Comparison of ENCODE assay signal across 8 cellular contexts in genomic region chr12:108629824-108630476, GRCh38. TPM values are rescaled to one million over a fixed set of nuclear protein-coding genes. Genes with fewer than 3 reads are reported as not detected.
A peak's percentile ranks its signal among the peaks of the same experiment; 100 is the strongest.
DNase-seq lines count a peak whose midpoint lies in the region; ATAC-seq, FAIRE-seq and TF ChIP-seq lines count a peak whose summit lies in the region.

No MANE protein-coding gene starts in this region.

- H3K9ac ChIP-seq in SK-N-SH (peak overlapping the region; percentile 64), HepG2 (ENCODE audit: insufficient read depth, low read depth, low read length) (no peak overlapping the region)

- H3K9me2 ChIP-seq in SK-N-SH = no peaks in the 10 kb centered on the region

- WGBS in SK-N-SH (ENCODE audit: low lambda C conversion rate) = 39% methylated on average over 12 of the region's 17 CpGs
- WGBS in HepG2 (ENCODE audit: low lambda C conversion rate) = 41% methylated on average over 7 of the region's 17 CpGs

- H3K27ac Mint-ChIP-seq in stimulated activated naive CD8-positive, alpha-beta T cell treated with anti-CD3 and anti-CD28 coated beads, Interleukin-15, amount 100 ng/mL, for 72 hours = peak overlapping the region; percentile 99 to 100

- H3K4me1 ChIP-seq in SK-N-SH (ENCODE audit: control insufficient read depth in 1 of 2, insufficient read depth in 2 of 2, low read depth in 1 of 2, low read length in 1 of 2) (peaks cover 17 to 29% of the 10 kb centered on the region in 2 experiments; a peak in 3 of 4 replicates), HepG2 (ENCODE audit: insufficient read depth, low read length) (peaks cover 39% of the 10 kb centered on the region)

- intact Hi-C loops in HepG2 (cut with micrococcal nuclease; ENCODE audit: unreplicated experiment) = no loop called here

- POLR2A ChIA-PET in SK-N-SH (lab: Yijun Ruan, JAX) = no interaction called here
- POLR2A ChIA-PET in HepG2 (lab: Yijun Ruan, JAX) = no interaction called here

- no peak for FAIRE-seq in HepG2 (lab: Jason Lieb, UNC)

- DNase-seq in ELF-1 (ENCODE audit: low read depth, low spot score) (peak; percentile 70), SK-N-SH (no peak), amniotic epithelial cell (ENCODE audit: low read depth) (peak; percentile 95), HepG2 (ENCODE audit: low spot score) (peak; percentile 21), GM13977 (ENCODE audit: low spot score) (no peak), amygdala (lab: John Stamatoyannopoulos, UW) (no peak)
- peak; percentile 52 to 74 for DNase-seq in stimulated activated naive CD8-positive, alpha-beta T cell treated with anti-CD3 and anti-CD28 coated beads, Interleukin-15, amount 100 ng/mL, for 72 hours

- no peak for TF ChIP-seq RAD21 in SK-N-SH (IDR thresholded peaks at IDR 0.05; ENCODE audit: low read length)
- TF ChIP-seq RAD21 in HepG2 (CRISPR knock-in tag; IDR thresholded peaks at IDR 0.05) = no peak

- H2AFZ ChIP-seq in SK-N-SH (ENCODE audit: low read depth) (no peak overlapping the region; the same call in 1 of the 2 replicates), HepG2 (ENCODE audit: low read length) (no peak overlapping the region)

- CTCF ChIA-PET in SK-N-SH (lab: Yijun Ruan, JAX) = interaction anchor here (1.3 to 7.4 kb wide), 6 partner anchors 11 to 173 kb away, joined by 3 to 62 read pairs (median 6); no protein-coding TSS in a partner anchor
- CTCF ChIA-PET in HepG2 (lab: Yijun Ruan, JAX; ENCODE audit: low intra/inter-chr PET ratio, low total read pairs) = no interaction called here

- peak overlapping the region; percentile 93 to 95 for H3K4me3 Mint-ChIP-seq in stimulated activated naive CD8-positive, alpha-beta T cell treated with anti-CD3 and anti-CD28 coated beads, Interleukin-15, amount 100 ng/mL, for 72 hours

- peaks cover 77% of the 10 kb centered on the region for H3K4me1 Mint-ChIP-seq in stimulated activated naive CD8-positive, alpha-beta T cell treated with anti-CD3 and anti-CD28 coated beads, Interleukin-15, amount 100 ng/mL, for 72 hours

- H3K27me3 Mint-ChIP-seq in stimulated activated naive CD8-positive, alpha-beta T cell treated with anti-CD3 and anti-CD28 coated beads, Interleukin-15, amount 100 ng/mL, for 72 hours = no peaks in the 10 kb centered on the region

- no peaks in the 10 kb centered on the region for H3K27me3 ChIP-seq in SK-N-SH (ENCODE audit: insufficient read depth)
- H3K27me3 ChIP-seq in HepG2 (ENCODE audit: control insufficient read depth in 1 of 2, insufficient read depth in 2 of 2, low read length in 2 of 2) = peaks cover 4 to 41% of the 10 kb centered on the region in 2 experiments; a peak in 4 of 5 replicates

- BruUV-seq in HepG2 (replicated peaks; lab: Mats Ljungman, UMichigan) = TSS peak; percentile 67

- TF ChIP-seq EP300 in SK-N-SH (IDR thresholded peaks at IDR 0.05; ENCODE audit: borderline replicate concordance in 1 of 2, low read depth in 1 of 2, low read length in 1 of 2) = no peak; a peak in 1 of 4 replicates
- no peak for TF ChIP-seq EP300 in HepG2 (IDR thresholded peaks at IDR 0.05; ENCODE audit: low read depth in 2 of 2, low read length in 2 of 2)
- no peak for TF ChIP-seq EP300 in HepG2 (CRISPR knock-in tag; IDR thresholded peaks at IDR 0.05; ENCODE audit: borderline replicate concordance)

- peak; percentile 18 for ATAC-seq in HepG2
- ATAC-seq in stimulated activated naive CD8-positive, alpha-beta T cell treated with anti-CD3 and anti-CD28 coated beads, Interleukin-15, amount 100 ng/mL, for 72 hours = peak; percentile 60
- no peak for ATAC-seq in GM19452 (IDR thresholded peaks at IDR 0.05; ENCODE audit: unreplicated experiment)

- H3K27ac ChIP-seq in SK-N-SH (ENCODE audit: low read depth in 2 of 2, low read length in 1 of 2) (peak overlapping the region; percentile 30 to 78), HepG2 (ENCODE audit: extremely low read length, insufficient read depth, low read length) (no peak overlapping the region)

- H3K79me2 ChIP-seq in SK-N-SH (ENCODE audit: insufficient read depth) = no peaks in the 10 kb centered on the region; the same call in 1 of the 2 replicates
- H3K79me2 ChIP-seq in HepG2 (ENCODE audit: insufficient read depth, low read length) = no peaks in the 10 kb centered on the region

- H3K9me3 ChIP-seq in SK-N-SH (no peaks in the 10 kb centered on the region), HepG2 (ENCODE audit: low read length) (no peaks in the 10 kb centered on the region)

- TF ChIP-seq CTCF in SK-N-SH (IDR thresholded peaks at IDR 0.05) = no peak
- TF ChIP-seq CTCF in HepG2 (CRISPR knock-in tag; IDR thresholded peaks at IDR 0.05) = no peak
- no peak for TF ChIP-seq CTCF in GM13977 (IDR thresholded peaks at IDR 0.05; ENCODE audit: extremely low read depth, insufficient read depth, missing control alignments)

- peaks cover 28% of the 10 kb centered on the region for H3F3A ChIP-seq in SK-N-SH (replicated peaks; ENCODE audit: insufficient read depth)

- H4K20me1 ChIP-seq in SK-N-SH (ENCODE audit: insufficient read depth) = no peaks in the 10 kb centered on the region
- H4K20me1 ChIP-seq in HepG2 (ENCODE audit: insufficient read depth, low read length) = no peaks in the 10 kb centered on the region

- no peaks in the 10 kb centered on the region for H3K9me3 Mint-ChIP-seq in stimulated activated naive CD8-positive, alpha-beta T cell treated with anti-CD3 and anti-CD28 coated beads, Interleukin-15, amount 100 ng/mL, for 72 hours

- in situ Hi-C loops in HepG2 (cut with HindIII; ENCODE audit: extremely low pct_ligation_motif_present, low pct_unique_long_range_greater_than_20kb) (no loop called here), GM13977 (cut with MboI; ENCODE audit: low pct_unique_long_range_greater_than_20kb, low sequenced_read_pairs, unreplicated experiment) (no loop called here)

- H3K36me3 ChIP-seq in SK-N-SH (replicated peaks in 1 of 2; ENCODE audit: control insufficient read depth in 1 of 2, insufficient read depth in 2 of 2, low read length in 1 of 2) (no peaks in the 10 kb centered on the region), HepG2 (replicated peaks in 1 of 2; ENCODE audit: control insufficient read depth in 1 of 2, insufficient read depth in 2 of 2, low read length in 2 of 2) (no peaks in the 10 kb centered on the region)

- TF ChIP-seq POLR2A in HepG2 (IDR thresholded peaks at IDR 0.05; ENCODE audit: insufficient read depth in 1 of 2, low read depth in 2 of 2, low read length in 2 of 2) = no peak

- H3K4me2 ChIP-seq in SK-N-SH (peak overlapping the region; percentile 67; the same call in 1 of the 2 replicates), HepG2 (ENCODE audit: low read depth, low read length) (peak overlapping the region; percentile 38)

- no peak overlapping the region for H3K4me3 ChIP-seq in SK-N-SH (ENCODE audit: low read depth in 2 of 2, low read length in 1 of 2)
- peak overlapping the region in 1 of 3 experiments; percentile 21; a peak in 1 of 6 replicates for H3K4me3 ChIP-seq in HepG2 (replicated peaks in 1 of 3; ENCODE audit: insufficient read depth in 1 of 3, low read depth in 2 of 3, low read length in 3 of 3)

RNA-seq across cellular contexts. Expression of gene SELPLG, which starts 3.7 kb away (rescaled TPM):
- 2.8 and 3.2 TPM in 2 replicates for polyA plus RNA-seq in SK-N-SH (2012; rRNA removed)
- polyA plus RNA-seq in SK-N-SH (2012; cell fraction: cytosol; rRNA removed) = 1.3 and 2.1 TPM in 2 replicates
- 5.8 and 6.0 TPM in 2 replicates for polyA plus RNA-seq in SK-N-SH (2012; cell fraction: nucleus; rRNA removed)
- total RNA-seq in HepG2 (2016; rRNA removed; fragmentation: Illumina TruSeq; extraction: Trizol) = not detected in 2 replicates
- not detected in 2 replicates for total RNA-seq in HepG2 (2016; cell fraction: cytosol; rRNA removed; fragmentation: Illumina TruSeq; extraction: Trizol; ENCODE audit: low read depth)
- total RNA-seq in HepG2 (2016; cell fraction: insoluble cytoplasmic fraction; rRNA removed; fragmentation: Illumina TruSeq; extraction: Trizol) = not detected in 2 replicates
- not detected in 2 replicates for total RNA-seq in HepG2 (2016; cell fraction: membrane; rRNA removed; fragmentation: Illumina TruSeq; extraction: Trizol)
- total RNA-seq in HepG2 (2016; cell fraction: nucleus; rRNA removed; fragmentation: Illumina TruSeq; extraction: Trizol) = not detected in 2 replicates
- 0.07 and 0.12 TPM in 2 replicates for polyA plus RNA-seq in HepG2 (2011; rRNA removed)
- 0.07 and 0.08 TPM in 2 replicates for polyA plus RNA-seq in HepG2 (2011; cell fraction: cytosol; rRNA removed)
- 0.14 and 0.16 TPM in 2 replicates for polyA plus RNA-seq in HepG2 (2011; cell fraction: nucleus; rRNA removed)
- polyA plus RNA-seq in HepG2 (2012) = not detected in 2 replicates
- polyA plus RNA-seq in HepG2 (2016; cell fraction: cytosol; fragmentation: Illumina TruSeq; extraction: Trizol; ENCODE audit: low read depth) = not detected in 2 replicates
- polyA plus RNA-seq in HepG2 (2016; cell fraction: insoluble cytoplasmic fraction; fragmentation: Illumina TruSeq; extraction: Trizol; ENCODE audit: low read depth) = 0.10 TPM in 1 of 2 replicates, not detected in the other
- not detected in 2 replicates for polyA plus RNA-seq in HepG2 (2016; cell fraction: membrane; fragmentation: Illumina TruSeq; extraction: Trizol; ENCODE audit: low read depth)
- not detected in 2 replicates for polyA plus RNA-seq in HepG2 (2016; cell fraction: nucleus; fragmentation: Illumina TruSeq; extraction: Trizol; ENCODE audit: insufficient read depth, low read depth)
- polyA minus RNA-seq in HepG2 (2011; rRNA and poly(A)+ RNA removed; ENCODE audit: low replicate concordance) = 0.26 and 2.7 TPM in 2 replicates
- not detected in 2 replicates for polyA minus RNA-seq in HepG2 (2011; cell fraction: cytosol; rRNA and poly(A)+ RNA removed)
- not detected in 2 replicates for polyA minus RNA-seq in HepG2 (2011; cell fraction: nucleus; rRNA and poly(A)+ RNA removed)

RNA-seq across cellular contexts. Expression of gene TMEM119, which starts 32.1 kb away (rescaled TPM):
- polyA plus RNA-seq in SK-N-SH (2012; rRNA removed) (25.7 and 28.2 TPM in 2 replicates), HepG2 (2011; rRNA removed) (not detected in 2 replicates)
- polyA plus RNA-seq in SK-N-SH (2012; cell fraction: cytosol; rRNA removed) = 19.1 and 26.9 TPM in 2 replicates
- 9.4 and 11.8 TPM in 2 replicates for polyA plus RNA-seq in SK-N-SH (2012; cell fraction: nucleus; rRNA removed)
- not detected in 2 replicates for total RNA-seq in HepG2 (2016; rRNA removed; fragmentation: Illumina TruSeq; extraction: Trizol)
- total RNA-seq in HepG2 (2016; cell fraction: cytosol; rRNA removed; fragmentation: Illumina TruSeq; extraction: Trizol; ENCODE audit: low read depth) = not detected in 2 replicates
- not detected in 2 replicates for total RNA-seq in HepG2 (2016; cell fraction: insoluble cytoplasmic fraction; rRNA removed; fragmentation: Illumina TruSeq; extraction: Trizol)
- total RNA-seq in HepG2 (2016; cell fraction: membrane; rRNA removed; fragmentation: Illumina TruSeq; extraction: Trizol) = not detected in 2 replicates
- total RNA-seq in HepG2 (2016; cell fraction: nucleus; rRNA removed; fragmentation: Illumina TruSeq; extraction: Trizol) = not detected in 2 replicates
- polyA plus RNA-seq in HepG2 (2011; cell fraction: cytosol; rRNA removed) = not detected in 2 replicates
- polyA plus RNA-seq in HepG2 (2011; cell fraction: nucleus; rRNA removed) = not detected in 2 replicates
- not detected in 2 replicates for polyA plus RNA-seq in HepG2 (2012)
- not detected in 2 replicates for polyA plus RNA-seq in HepG2 (2016; cell fraction: cytosol; fragmentation: Illumina TruSeq; extraction: Trizol; ENCODE audit: low read depth)
- not detected in 2 replicates for polyA plus RNA-seq in HepG2 (2016; cell fraction: insoluble cytoplasmic fraction; fragmentation: Illumina TruSeq; extraction: Trizol; ENCODE audit: low read depth)
- polyA plus RNA-seq in HepG2 (2016; cell fraction: membrane; fragmentation: Illumina TruSeq; extraction: Trizol; ENCODE audit: low read depth) = not detected in 2 replicates
- polyA plus RNA-seq in HepG2 (2016; cell fraction: nucleus; fragmentation: Illumina TruSeq; extraction: Trizol; ENCODE audit: insufficient read depth, low read depth) = not detected in 2 replicates
- not detected in 2 replicates for polyA minus RNA-seq in HepG2 (2011; rRNA and poly(A)+ RNA removed; ENCODE audit: low replicate concordance)
- not detected in 2 replicates for polyA minus RNA-seq in HepG2 (2011; cell fraction: cytosol; rRNA and poly(A)+ RNA removed)
- not detected in 2 replicates for polyA minus RNA-seq in HepG2 (2011; cell fraction: nucleus; rRNA and poly(A)+ RNA removed)

Comparison
In these comparisons a context has a peak if more than half of its experiments do, and no peak if none do; other contexts are left out.
1. DNase-seq: peak in ELF-1 (single experiment), amniotic epithelial cell (single experiment), HepG2 (single experiment) and stimulated activated naive CD8-positive, alpha-beta T cell treated with anti-CD3 and anti-CD28 coated beads, Interleukin-15, amount 100 ng/mL, for 72 hours (2 of 2); none in SK-N-SH (single experiment), GM13977 (single experiment) and amygdala (0 of 56).
2. RNA of gene TMEM119, which starts 32.1 kb away (polyA plus RNA-seq): 9.4 to 28.2 TPM in SK-N-SH; not detected in HepG2; every median in the first group is over 10 times any median in the second.